In the genomic region with DNA sequence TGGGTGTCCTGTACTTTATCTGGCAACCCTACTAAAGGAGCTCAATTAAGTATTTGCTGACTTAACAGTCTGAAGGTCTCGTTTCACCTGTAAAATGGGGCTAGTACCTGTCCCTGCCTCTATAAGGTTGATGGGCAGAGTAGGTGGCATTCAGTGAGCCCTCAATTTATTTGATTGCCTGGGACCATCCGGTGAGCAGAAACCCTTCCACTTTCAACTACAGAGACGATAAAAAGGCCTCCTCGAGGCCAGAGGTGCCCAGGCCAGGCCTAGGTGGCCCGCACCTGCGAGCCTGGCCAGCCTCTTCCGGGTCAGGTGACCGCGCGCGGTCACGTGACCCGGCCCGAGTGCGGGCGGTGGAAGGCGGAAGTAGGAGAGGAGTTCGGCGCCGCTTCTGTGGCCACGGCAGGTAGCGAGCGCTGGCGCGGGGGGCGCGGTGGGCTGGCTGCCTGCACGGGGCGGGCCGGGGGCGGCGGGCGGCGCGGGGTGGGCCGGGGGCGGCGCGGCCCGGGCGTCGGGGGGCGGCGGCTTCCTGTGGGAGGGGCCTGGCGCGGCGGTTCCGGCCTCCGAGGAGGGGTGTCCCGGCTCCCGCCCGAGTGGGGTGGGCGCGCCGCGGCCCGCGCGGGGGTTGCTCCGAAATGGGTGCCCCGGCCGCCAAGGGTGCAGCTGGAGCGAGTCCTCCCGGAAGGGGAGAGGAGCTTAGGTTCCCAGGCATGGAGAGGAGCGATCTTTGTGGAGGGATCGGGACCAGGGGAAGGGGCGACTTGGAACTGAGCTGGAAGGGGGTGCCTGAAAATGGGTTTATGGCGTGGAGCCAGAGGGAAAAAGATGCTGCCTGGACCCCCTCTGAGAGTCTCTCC, we compare ENCODE assay signal across 1 cellular context.
A peak's percentile ranks its signal among the peaks of the same experiment; 100 is the strongest.
TF ChIP-seq lines count a peak whose summit lies in the region.

A gene (plus strand): TSS at position 350 of the 860 bp plus-strand sequence. CDS start 24,679 bp downstream, outside the sequence.

TF ChIP-seq in K562, 482 proteins besides CTCF, POLR2A, EP300 and RAD21 (continued from another document and continues in another):
- TF ChIP-seq RHOXF2B (CRISPR knock-in tag; conservative IDR thresholded peaks at IDR 0.05) (no peak), PCBP2 (IDR thresholded peaks at IDR 0.05; ENCODE audit: low read depth, low read length, poor library complexity, severe bottlenecking) (no peak), ZNF444 (CRISPR knock-in tag; IDR thresholded peaks at IDR 0.05) (no peak), WHSC1 (IDR thresholded peaks at IDR 0.05; ENCODE audit: low read length) (no peak), NR2C1 (IDR thresholded peaks at IDR 0.05) (peak; percentile 77), NR2C1 (tag; IDR thresholded peaks at IDR 0.05) (peak; percentile 71), PHF20 (IDR thresholded peaks at IDR 0.05; ENCODE audit: partially characterized antibody) (peak; percentile 100), CBFB (CRISPR knock-in tag; IDR thresholded peaks at IDR 0.05) (no peak), ARNT (IDR thresholded peaks at IDR 0.05) (peak in 1 of 2 experiments; percentile 50; a peak in 1 of 4 replicates), ZNF197 (CRISPR knock-in tag; IDR thresholded peaks at IDR 0.05; ENCODE audit: low read depth) (peak; percentile 54; the same call in 1 of the 2 replicates), PML (IDR thresholded peaks at IDR 0.05; ENCODE audit: low read length) (0 out of 2 replicates have a peak, but pooled peaks have one; percentile 52), STAT5A (IDR thresholded peaks at IDR 0.05; ENCODE audit: borderline replicate concordance, low read length) (no peak), KAT7 (CRISPR knock-in tag; IDR thresholded peaks at IDR 0.05; ENCODE audit: borderline replicate concordance) (0 out of 2 replicates have a peak, but pooled peaks have one; percentile 13), CSDE1 (IDR thresholded peaks at IDR 0.05) (0 out of 4 replicates have a peak, but pooled peaks of 1 of the 2 experiments have one; percentile 35), BDP1 (IDR thresholded peaks at IDR 0.05; ENCODE audit: insufficient read depth, insufficient read length) (no peak), HDAC1 (IDR thresholded peaks at IDR 0.05) (peak; percentile 16 to 45; a peak in 2 of 4 replicates), TFAM (CRISPR knock-in tag; conservative IDR thresholded peaks at IDR 0.05) (no peak), HEY1 (CRISPR knock-in tag; IDR thresholded peaks at IDR 0.05; ENCODE audit: borderline replicate concordance) (no peak), ZNF445 (CRISPR knock-in tag; IDR thresholded peaks at IDR 0.05; ENCODE audit: low read depth) (no peak), NRF1 (conservative IDR thresholded peaks at IDR 0.05 in 1 of 2, IDR thresholded peaks at IDR 0.05 in 1 of 2) (peak in 1 of 2 experiments; percentile 27; a peak in 2 of 4 replicates)
- TF ChIP-seq, protein P1, sequence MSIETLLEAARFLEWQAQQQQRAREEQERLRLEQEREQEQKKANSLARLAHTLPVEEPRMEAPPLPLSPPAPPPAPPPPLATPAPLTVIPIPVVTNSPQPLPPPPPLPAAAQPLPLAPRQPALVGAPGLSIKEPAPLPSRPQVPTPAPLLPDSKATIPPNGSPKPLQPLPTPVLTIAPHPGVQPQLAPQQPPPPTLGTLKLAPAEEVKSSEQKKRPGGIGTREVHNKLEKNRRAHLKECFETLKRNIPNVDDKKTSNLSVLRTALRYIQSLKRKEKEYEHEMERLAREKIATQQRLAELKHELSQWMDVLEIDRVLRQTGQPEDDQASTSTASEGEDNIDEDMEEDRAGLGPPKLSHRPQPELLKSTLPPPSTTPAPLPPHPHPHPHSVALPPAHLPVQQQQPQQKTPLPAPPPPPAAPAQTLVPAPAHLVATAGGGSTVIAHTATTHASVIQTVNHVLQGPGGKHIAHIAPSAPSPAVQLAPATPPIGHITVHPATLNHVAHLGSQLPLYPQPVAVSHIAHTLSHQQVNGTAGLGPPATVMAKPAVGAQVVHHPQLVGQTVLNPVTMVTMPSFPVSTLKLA (conservative IDR thresholded peaks at IDR 0.05) = peak; percentile 67 to 83
- TF ChIP-seq, protein P2, sequence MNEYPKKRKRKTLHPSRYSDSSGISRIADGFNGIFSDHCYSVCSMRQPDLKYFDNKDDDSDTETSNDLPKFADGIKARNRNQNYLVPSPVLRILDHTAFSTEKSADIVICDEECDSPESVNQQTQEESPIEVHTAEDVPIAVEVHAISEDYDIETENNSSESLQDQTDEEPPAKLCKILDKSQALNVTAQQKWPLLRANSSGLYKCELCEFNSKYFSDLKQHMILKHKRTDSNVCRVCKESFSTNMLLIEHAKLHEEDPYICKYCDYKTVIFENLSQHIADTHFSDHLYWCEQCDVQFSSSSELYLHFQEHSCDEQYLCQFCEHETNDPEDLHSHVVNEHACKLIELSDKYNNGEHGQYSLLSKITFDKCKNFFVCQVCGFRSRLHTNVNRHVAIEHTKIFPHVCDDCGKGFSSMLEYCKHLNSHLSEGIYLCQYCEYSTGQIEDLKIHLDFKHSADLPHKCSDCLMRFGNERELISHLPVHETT (CRISPR knock-in tag; conservative IDR thresholded peaks at IDR 0.05 in 1 of 2, IDR thresholded peaks at IDR 0.05 in 1 of 2) = peak in 1 of 2 experiments; percentile 61; a peak in 1 of 4 replicates
- TF ChIP-seq, protein P3, sequence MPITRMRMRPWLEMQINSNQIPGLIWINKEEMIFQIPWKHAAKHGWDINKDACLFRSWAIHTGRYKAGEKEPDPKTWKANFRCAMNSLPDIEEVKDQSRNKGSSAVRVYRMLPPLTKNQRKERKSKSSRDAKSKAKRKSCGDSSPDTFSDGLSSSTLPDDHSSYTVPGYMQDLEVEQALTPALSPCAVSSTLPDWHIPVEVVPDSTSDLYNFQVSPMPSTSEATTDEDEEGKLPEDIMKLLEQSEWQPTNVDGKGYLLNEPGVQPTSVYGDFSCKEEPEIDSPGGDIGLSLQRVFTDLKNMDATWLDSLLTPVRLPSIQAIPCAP (CRISPR knock-in tag; IDR thresholded peaks at IDR 0.05; ENCODE audit: borderline replicate concordance) = no peak
- TF ChIP-seq, protein P4, sequence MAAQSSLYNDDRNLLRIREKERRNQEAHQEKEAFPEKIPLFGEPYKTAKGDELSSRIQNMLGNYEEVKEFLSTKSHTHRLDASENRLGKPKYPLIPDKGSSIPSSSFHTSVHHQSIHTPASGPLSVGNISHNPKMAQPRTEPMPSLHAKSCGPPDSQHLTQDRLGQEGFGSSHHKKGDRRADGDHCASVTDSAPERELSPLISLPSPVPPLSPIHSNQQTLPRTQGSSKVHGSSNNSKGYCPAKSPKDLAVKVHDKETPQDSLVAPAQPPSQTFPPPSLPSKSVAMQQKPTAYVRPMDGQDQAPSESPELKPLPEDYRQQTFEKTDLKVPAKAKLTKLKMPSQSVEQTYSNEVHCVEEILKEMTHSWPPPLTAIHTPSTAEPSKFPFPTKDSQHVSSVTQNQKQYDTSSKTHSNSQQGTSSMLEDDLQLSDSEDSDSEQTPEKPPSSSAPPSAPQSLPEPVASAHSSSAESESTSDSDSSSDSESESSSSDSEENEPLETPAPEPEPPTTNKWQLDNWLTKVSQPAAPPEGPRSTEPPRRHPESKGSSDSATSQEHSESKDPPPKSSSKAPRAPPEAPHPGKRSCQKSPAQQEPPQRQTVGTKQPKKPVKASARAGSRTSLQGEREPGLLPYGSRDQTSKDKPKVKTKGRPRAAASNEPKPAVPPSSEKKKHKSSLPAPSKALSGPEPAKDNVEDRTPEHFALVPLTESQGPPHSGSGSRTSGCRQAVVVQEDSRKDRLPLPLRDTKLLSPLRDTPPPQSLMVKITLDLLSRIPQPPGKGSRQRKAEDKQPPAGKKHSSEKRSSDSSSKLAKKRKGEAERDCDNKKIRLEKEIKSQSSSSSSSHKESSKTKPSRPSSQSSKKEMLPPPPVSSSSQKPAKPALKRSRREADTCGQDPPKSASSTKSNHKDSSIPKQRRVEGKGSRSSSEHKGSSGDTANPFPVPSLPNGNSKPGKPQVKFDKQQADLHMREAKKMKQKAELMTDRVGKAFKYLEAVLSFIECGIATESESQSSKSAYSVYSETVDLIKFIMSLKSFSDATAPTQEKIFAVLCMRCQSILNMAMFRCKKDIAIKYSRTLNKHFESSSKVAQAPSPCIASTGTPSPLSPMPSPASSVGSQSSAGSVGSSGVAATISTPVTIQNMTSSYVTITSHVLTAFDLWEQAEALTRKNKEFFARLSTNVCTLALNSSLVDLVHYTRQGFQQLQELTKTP (IDR thresholded peaks at IDR 0.05; ENCODE audit: low read depth in 1 of 2, partially characterized antibody in 2 of 2) = peak in 1 of 2 experiments; percentile 77
- TF ChIP-seq, protein P5, sequence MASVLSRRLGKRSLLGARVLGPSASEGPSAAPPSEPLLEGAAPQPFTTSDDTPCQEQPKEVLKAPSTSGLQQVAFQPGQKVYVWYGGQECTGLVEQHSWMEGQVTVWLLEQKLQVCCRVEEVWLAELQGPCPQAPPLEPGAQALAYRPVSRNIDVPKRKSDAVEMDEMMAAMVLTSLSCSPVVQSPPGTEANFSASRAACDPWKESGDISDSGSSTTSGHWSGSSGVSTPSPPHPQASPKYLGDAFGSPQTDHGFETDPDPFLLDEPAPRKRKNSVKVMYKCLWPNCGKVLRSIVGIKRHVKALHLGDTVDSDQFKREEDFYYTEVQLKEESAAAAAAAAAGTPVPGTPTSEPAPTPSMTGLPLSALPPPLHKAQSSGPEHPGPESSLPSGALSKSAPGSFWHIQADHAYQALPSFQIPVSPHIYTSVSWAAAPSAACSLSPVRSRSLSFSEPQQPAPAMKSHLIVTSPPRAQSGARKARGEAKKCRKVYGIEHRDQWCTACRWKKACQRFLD (CRISPR knock-in tag; IDR thresholded peaks at IDR 0.05) = 0 out of 2 replicates have a peak, but pooled peaks have one; percentile 22
- TF ChIP-seq, protein P6, sequence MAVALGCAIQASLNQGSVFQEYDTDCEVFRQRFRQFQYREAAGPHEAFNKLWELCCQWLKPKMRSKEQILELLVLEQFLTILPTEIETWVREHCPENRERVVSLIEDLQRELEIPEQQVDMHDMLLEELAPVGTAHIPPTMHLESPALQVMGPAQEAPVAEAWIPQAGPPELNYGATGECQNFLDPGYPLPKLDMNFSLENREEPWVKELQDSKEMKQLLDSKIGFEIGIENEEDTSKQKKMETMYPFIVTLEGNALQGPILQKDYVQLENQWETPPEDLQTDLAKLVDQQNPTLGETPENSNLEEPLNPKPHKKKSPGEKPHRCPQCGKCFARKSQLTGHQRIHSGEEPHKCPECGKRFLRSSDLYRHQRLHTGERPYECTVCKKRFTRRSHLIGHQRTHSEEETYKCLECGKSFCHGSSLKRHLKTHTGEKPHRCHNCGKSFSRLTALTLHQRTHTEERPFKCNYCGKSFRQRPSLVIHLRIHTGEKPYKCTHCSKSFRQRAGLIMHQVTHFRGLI (CRISPR knock-in tag; IDR thresholded peaks at IDR 0.05) = 0 out of 2 replicates have a peak, but pooled peaks have one; percentile 20
- TF ChIP-seq, protein P7, sequence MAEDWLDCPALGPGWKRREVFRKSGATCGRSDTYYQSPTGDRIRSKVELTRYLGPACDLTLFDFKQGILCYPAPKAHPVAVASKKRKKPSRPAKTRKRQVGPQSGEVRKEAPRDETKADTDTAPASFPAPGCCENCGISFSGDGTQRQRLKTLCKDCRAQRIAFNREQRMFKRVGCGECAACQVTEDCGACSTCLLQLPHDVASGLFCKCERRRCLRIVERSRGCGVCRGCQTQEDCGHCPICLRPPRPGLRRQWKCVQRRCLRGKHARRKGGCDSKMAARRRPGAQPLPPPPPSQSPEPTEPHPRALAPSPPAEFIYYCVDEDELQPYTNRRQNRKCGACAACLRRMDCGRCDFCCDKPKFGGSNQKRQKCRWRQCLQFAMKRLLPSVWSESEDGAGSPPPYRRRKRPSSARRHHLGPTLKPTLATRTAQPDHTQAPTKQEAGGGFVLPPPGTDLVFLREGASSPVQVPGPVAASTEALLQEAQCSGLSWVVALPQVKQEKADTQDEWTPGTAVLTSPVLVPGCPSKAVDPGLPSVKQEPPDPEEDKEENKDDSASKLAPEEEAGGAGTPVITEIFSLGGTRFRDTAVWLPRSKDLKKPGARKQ (CRISPR knock-in tag; IDR thresholded peaks at IDR 0.05) = no peak
- TF ChIP-seq, protein P8, sequence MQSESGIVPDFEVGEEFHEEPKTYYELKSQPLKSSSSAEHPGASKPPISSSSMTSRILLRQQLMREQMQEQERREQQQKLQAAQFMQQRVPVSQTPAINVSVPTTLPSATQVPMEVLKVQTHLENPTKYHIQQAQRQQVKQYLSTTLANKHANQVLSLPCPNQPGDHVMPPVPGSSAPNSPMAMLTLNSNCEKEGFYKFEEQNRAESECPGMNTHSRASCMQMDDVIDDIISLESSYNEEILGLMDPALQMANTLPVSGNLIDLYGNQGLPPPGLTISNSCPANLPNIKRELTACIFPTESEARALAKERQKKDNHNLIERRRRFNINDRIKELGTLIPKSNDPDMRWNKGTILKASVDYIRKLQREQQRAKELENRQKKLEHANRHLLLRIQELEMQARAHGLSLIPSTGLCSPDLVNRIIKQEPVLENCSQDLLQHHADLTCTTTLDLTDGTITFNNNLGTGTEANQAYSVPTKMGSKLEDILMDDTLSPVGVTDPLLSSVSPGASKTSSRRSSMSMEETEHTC (IDR thresholded peaks at IDR 0.05) = peak; percentile 81; the same call in 1 of the 2 replicates
- TF ChIP-seq, protein P9, sequence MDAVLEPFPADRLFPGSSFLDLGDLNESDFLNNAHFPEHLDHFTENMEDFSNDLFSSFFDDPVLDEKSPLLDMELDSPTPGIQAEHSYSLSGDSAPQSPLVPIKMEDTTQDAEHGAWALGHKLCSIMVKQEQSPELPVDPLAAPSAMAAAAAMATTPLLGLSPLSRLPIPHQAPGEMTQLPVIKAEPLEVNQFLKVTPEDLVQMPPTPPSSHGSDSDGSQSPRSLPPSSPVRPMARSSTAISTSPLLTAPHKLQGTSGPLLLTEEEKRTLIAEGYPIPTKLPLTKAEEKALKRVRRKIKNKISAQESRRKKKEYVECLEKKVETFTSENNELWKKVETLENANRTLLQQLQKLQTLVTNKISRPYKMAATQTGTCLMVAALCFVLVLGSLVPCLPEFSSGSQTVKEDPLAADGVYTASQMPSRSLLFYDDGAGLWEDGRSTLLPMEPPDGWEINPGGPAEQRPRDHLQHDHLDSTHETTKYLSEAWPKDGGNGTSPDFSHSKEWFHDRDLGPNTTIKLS (IDR thresholded peaks at IDR 0.05; ENCODE audit: borderline replicate concordance, low read depth) = peak; percentile 38; the same call in 1 of the 2 replicates
- TF ChIP-seq, protein P10, sequence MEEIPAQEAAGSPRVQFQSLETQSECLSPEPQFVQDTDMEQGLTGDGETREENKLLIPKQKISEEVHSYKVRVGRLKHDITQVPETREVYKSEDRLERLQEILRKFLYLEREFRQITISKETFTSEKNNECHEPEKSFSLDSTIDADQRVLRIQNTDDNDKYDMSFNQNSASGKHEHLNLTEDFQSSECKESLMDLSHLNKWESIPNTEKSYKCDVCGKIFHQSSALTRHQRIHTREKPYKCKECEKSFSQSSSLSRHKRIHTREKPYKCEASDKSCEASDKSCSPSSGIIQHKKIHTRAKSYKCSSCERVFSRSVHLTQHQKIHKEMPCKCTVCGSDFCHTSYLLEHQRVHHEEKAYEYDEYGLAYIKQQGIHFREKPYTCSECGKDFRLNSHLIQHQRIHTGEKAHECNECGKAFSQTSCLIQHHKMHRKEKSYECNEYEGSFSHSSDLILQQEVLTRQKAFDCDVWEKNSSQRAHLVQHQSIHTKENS (CRISPR knock-in tag; IDR thresholded peaks at IDR 0.05) = no peak
- TF ChIP-seq, protein P11, sequence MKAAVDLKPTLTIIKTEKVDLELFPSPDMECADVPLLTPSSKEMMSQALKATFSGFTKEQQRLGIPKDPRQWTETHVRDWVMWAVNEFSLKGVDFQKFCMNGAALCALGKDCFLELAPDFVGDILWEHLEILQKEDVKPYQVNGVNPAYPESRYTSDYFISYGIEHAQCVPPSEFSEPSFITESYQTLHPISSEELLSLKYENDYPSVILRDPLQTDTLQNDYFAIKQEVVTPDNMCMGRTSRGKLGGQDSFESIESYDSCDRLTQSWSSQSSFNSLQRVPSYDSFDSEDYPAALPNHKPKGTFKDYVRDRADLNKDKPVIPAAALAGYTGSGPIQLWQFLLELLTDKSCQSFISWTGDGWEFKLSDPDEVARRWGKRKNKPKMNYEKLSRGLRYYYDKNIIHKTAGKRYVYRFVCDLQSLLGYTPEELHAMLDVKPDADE (conservative IDR thresholded peaks at IDR 0.05; ENCODE audit: control insufficient read depth, low read depth, low read length) = peak; percentile 92
